Comparison of ENCODE assay signal across 8 cellular contexts in the genomic region with DNA sequence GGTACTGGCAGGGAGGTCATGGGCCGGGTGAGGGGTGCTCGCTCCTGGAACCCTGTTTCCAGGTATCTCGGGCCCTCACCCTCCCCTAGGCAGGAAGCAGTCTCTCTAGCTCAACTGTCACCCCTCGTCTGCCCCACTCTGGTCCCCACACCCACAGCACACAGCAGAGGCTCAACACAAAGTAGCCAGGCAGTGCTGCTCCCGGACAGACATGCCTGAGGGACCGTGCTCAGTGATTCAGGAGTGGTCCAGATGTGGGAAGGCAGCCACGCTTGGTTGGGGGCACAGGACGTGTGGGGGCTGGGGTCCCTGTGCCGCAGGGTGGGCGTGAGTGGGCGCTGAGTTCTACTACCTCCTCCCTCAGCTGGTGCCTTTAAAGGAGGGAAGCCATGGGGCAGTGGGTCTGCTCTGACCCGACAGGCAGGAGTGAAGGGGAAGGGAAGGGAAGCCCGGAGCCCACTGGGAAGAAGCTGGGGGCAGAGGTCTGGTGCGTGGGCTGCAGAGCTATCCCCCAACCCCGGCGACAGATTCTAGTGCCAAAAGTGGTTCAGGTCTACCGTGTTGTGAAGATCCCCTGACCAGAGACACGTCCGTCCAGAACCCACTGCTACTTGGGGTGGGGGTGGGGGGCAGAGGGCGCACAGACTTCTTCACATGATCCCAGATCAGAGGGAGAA. TPM values are rescaled to one million over a fixed set of nuclear protein-coding genes. Genes with fewer than 3 reads are reported as not detected.
DNase-seq lines count a peak whose midpoint lies in the region; ATAC-seq, FAIRE-seq and TF ChIP-seq lines count a peak whose summit lies in the region.

No MANE protein-coding gene starts in this region.

- peaks cover 58% of the 10 kb centered on the region for H3K4me1 Mint-ChIP-seq in MCF 10A (ENCODE audit: insufficient read depth, unreplicated experiment)
- H3K4me1 Mint-ChIP-seq in naive B cell, result peaks cover 28 to 59% (median 35%) of the 10 kb centered on the region in 3 donors

- TF ChIP-seq EP300 in K562 (IDR thresholded peaks at IDR 0.05; ENCODE audit: low read length), result no peak

- BruUV-seq in MCF 10A (replicated peaks; lab: Mats Ljungman, UMichigan), result no TSS peak
- BruUV-seq in mammary epithelial cell (replicated peaks; lab: Mats Ljungman, UMichigan), result no TSS peak
- no TSS peak for BruUV-seq in K562 (replicated peaks; lab: Mats Ljungman, UMichigan)

- H3K27ac Mint-ChIP-seq in MCF 10A (ENCODE audit: low read depth, unreplicated experiment), result peak overlapping the region; percentile 75
- H3K27ac Mint-ChIP-seq in naive B cell, result peak overlapping the region in 4 of 6 donors; percentile 16 to 77 (median 50)

- CTCF ChIA-PET in MCF 10A (lab: Yijun Ruan, JAX) (interaction anchor here (0.9 kb wide), 1 partner anchor 32 kb away, joined by 3 read pairs; no protein-coding TSS in a partner anchor), mammary epithelial cell (lab: Charles Lee; ENCODE audit: low non-redundant PET) (no interaction called here), K562 (lab: Yijun Ruan, JAX; ENCODE audit: low intra/inter-chr PET ratio) (no interaction called here)

- no peak for TF ChIP-seq CTCF in MCF 10A (IDR thresholded peaks at IDR 0.05; ENCODE audit: unreplicated experiment)
- TF ChIP-seq CTCF in mammary epithelial cell (conservative IDR thresholded peaks at IDR 0.05 in 1 of 2, IDR thresholded peaks at IDR 0.05 in 1 of 2; ENCODE audit: extremely low read depth in 1 of 2, insufficient read depth in 1 of 2, low read depth in 1 of 2, low read length in 2 of 2), result no peak
- no peak for TF ChIP-seq CTCF in K562 (IDR thresholded peaks at IDR 0.05 in 2 of 3, conservative IDR thresholded peaks at IDR 0.05 in 1 of 3; ENCODE audit: insufficient read depth in 2 of 3, low read depth in 1 of 3, low read length in 3 of 3)
- no peak for TF ChIP-seq CTCF in upper lobe of right lung (IDR thresholded peaks at IDR 0.05)

- H3K4me2 ChIP-seq in mammary epithelial cell (ENCODE audit: insufficient read depth, low read depth, low read length), result no peak overlapping the region
- no peak overlapping the region for H3K4me2 ChIP-seq in K562 (ENCODE audit: insufficient read depth, low read length)

- H3K9me3 Mint-ChIP-seq in MCF 10A (ENCODE audit: unreplicated experiment) (no peaks in the 10 kb centered on the region), naive B cell (peaks cover 0 to 2% (median 0%) of the 10 kb centered on the region in 7 donors)

- H3K36me3 Mint-ChIP-seq in MCF 10A (ENCODE audit: insufficient read depth, unreplicated experiment) (peaks cover 98% of the 10 kb centered on the region), naive B cell (peaks cover 8 to 20% of the 10 kb centered on the region in 2 donors)

- H3K4me3 Mint-ChIP-seq in MCF 10A (ENCODE audit: unreplicated experiment), result no peak overlapping the region
- H3K4me3 Mint-ChIP-seq in naive B cell, result no peak overlapping the region

- no peaks in the 10 kb centered on the region for H3K27me3 ChIP-seq in mammary epithelial cell (ENCODE audit: insufficient read depth, low read length)
- no peaks in the 10 kb centered on the region for H3K27me3 ChIP-seq in K562 (ENCODE audit: control insufficient read depth in 2 of 2, insufficient read depth in 2 of 2, low read length in 2 of 2)
- no peaks in the 10 kb centered on the region for H3K27me3 ChIP-seq in upper lobe of right lung
- no peaks in the 10 kb centered on the region for H3K27me3 ChIP-seq in aorta (ENCODE audit: control insufficient read depth in 1 of 2, insufficient read depth in 2 of 2, low read length in 1 of 2)

- intact Hi-C loops in MCF 10A (cut with micrococcal nuclease), result loop anchor here (5.0 to 10.0 kb wide), 3 partner anchors 33 to 206 kb away; a partner anchor contains a TSS
- intact Hi-C loops in mammary epithelial cell (cut with micrococcal nuclease), result no loop called here
- intact Hi-C loops in K562 (cut with micrococcal nuclease), result no loop called here
- intact Hi-C loops in upper lobe of right lung (cut with DNase I), result no loop called here
- intact Hi-C loops in aorta (cut with DNase I), result loop anchor here in 1 of 2 donors (5.0 kb wide), 1 partner anchor 33 kb away; no protein-coding TSS in a partner anchor

- POLR2A ChIA-PET in MCF 10A (lab: Yijun Ruan, JAX), result interaction anchor here (0.5 to 6.6 kb wide), 14 partner anchors 10 to 142 kb away, joined by 3 to 66 read pairs (median 6); a partner anchor contains a TSS
- POLR2A ChIA-PET in K562 (lab: Yijun Ruan, JAX), result interaction anchor here (1.0 to 2.7 kb wide), 4 partner anchors 14 to 23 kb away, joined by 3 to 20 read pairs (median 4); no protein-coding TSS in a partner anchor

- no peak for FAIRE-seq in K562 (lab: Jason Lieb, UNC)

- no peak overlapping the region for H2AFZ ChIP-seq in mammary epithelial cell (ENCODE audit: low read depth, low read length)
- H2AFZ ChIP-seq in K562 (ENCODE audit: low read depth, low read length), result no peak overlapping the region

- in situ Hi-C loops in mammary epithelial cell (cut with MboI; ENCODE audit: low sequenced_read_pairs in 2 of 2), result loop anchor here in 1 of 2 donors (10.0 kb wide), 1 partner anchor 94 kb away; a partner anchor contains a TSS
- in situ Hi-C loops in K562 (cut with MboI), result loop anchor here (5.0 kb wide), 1 partner anchor 67 kb away; no protein-coding TSS in a partner anchor

- H3K79me2 ChIP-seq in mammary epithelial cell (ENCODE audit: insufficient read depth, low read length) (peaks cover 80% of the 10 kb centered on the region), K562 (ENCODE audit: control insufficient read depth, insufficient read depth, low read length) (peaks cover 48% of the 10 kb centered on the region)

- H3K27ac ChIP-seq in mammary epithelial cell (ENCODE audit: insufficient read depth, low read depth, low read length), result no peak overlapping the region
- peak overlapping the region; percentile 73; the same call in 2 of the 3 replicates for H3K27ac ChIP-seq in K562 (ENCODE audit: extremely low read depth, low read depth, low read length)
- H3K27ac ChIP-seq in upper lobe of right lung, result peak overlapping the region; percentile 84
- H3K27ac ChIP-seq in aorta (ENCODE audit: low read depth in 1 of 2, low read length in 2 of 2), result peak overlapping the region in 1 of 2 donors; percentile 4

- TF ChIP-seq RAD21 in K562 (CRISPR knock-in tag; conservative IDR thresholded peaks at IDR 0.05 in 1 of 2, IDR thresholded peaks at IDR 0.05 in 1 of 2), result no peak

- H3K9ac ChIP-seq in mammary epithelial cell (ENCODE audit: insufficient read depth, low read length) (no peak overlapping the region), K562 (ENCODE audit: insufficient read depth in 1 of 2, low read depth in 2 of 2, low read length in 2 of 2) (peak overlapping the region in 1 of 2 experiments; percentile 90; a peak in 2 of 4 replicates)

- H4K20me1 ChIP-seq in mammary epithelial cell (ENCODE audit: insufficient read depth, low read length) (peaks cover 13% of the 10 kb centered on the region), K562 (replicated peaks; ENCODE audit: control insufficient read depth, insufficient read depth, low read length) (0 out of 2 replicates have a peak, but pooled peaks cover 2% of the 10 kb centered on the region)

- H3K9me1 ChIP-seq in K562 (ENCODE audit: control insufficient read depth, insufficient read depth, low read length), result no peaks in the 10 kb centered on the region

- H3K27me3 Mint-ChIP-seq in MCF 10A (ENCODE audit: insufficient read depth, unreplicated experiment) (no peaks in the 10 kb centered on the region), naive B cell (no peaks in the 10 kb centered on the region)

- H3K36me3 ChIP-seq in mammary epithelial cell (ENCODE audit: insufficient read depth, low read length) (peaks cover 14% of the 10 kb centered on the region), K562 (ENCODE audit: control insufficient read depth, insufficient read depth, low read length) (peaks cover 46% of the 10 kb centered on the region), upper lobe of right lung (peaks cover 47% of the 10 kb centered on the region), aorta (ENCODE audit: control insufficient read depth in 1 of 2, insufficient read depth in 2 of 2, low read length in 1 of 2) (peaks cover 1 to 4% of the 10 kb centered on the region in 2 donors)

- ATAC-seq in K562 (no peak), naive B cell (ENCODE audit: low read depth in 2 of 2) (no peak), upper lobe of right lung (no peak), aorta (ENCODE audit: low FRiP score) (no peak)

- dilution Hi-C loops in mammary epithelial cell (cut with HindIII; ENCODE audit: low sequenced_read_pairs), result no loop called here

- WGBS in mammary epithelial cell (ENCODE audit: low coverage, missing lambda C conversion rate), result 84% methylated on average over 13 of the region's 20 CpGs
- 52% methylated on average over 10 of the region's 20 CpGs for WGBS in K562 (ENCODE audit: insufficient coverage, low coverage, missing lambda C conversion rate)
- 80 to 81% methylated on average over 20 of the region's 20 CpGs for WGBS in aorta, 2 donors

- peaks cover 77% of the 10 kb centered on the region for H3K4me1 ChIP-seq in mammary epithelial cell (ENCODE audit: insufficient read depth, low read length)
- peaks cover 50 to 94% of the 10 kb centered on the region in 2 experiments for H3K4me1 ChIP-seq in K562 (replicated peaks in 1 of 2; ENCODE audit: control insufficient read depth in 2 of 2, insufficient read depth in 2 of 2, low read length in 2 of 2)
- peaks cover 73% of the 10 kb centered on the region for H3K4me1 ChIP-seq in upper lobe of right lung
- H3K4me1 ChIP-seq in aorta (ENCODE audit: control insufficient read depth in 1 of 2, insufficient read depth in 2 of 2, low read length in 2 of 2), result no peaks in the 10 kb centered on the region

- TF ChIP-seq POLR2A in K562 (conservative IDR thresholded peaks at IDR 0.05), result no peak; the same call in 1 of the 2 replicates

- no peak overlapping the region for H3K4me3 ChIP-seq in mammary epithelial cell (replicated peaks in 1 of 3; ENCODE audit: insufficient read depth in 1 of 3, low read depth in 2 of 3, low read length in 3 of 3)
- no peak overlapping the region for H3K4me3 ChIP-seq in K562
- no peak overlapping the region for H3K4me3 ChIP-seq in upper lobe of right lung
- no peak overlapping the region for H3K4me3 ChIP-seq in aorta (ENCODE audit: low read length in 2 of 2)

- DNase-seq in MCF 10A (ENCODE audit: unreplicated experiment) (no peak), mammary epithelial cell (no peak), K562 (ENCODE audit: extremely low read depth in 1 of 4, low spot score in 3 of 4) (peak in 1 of 4 experiments; percentile 23), naive B cell (no peak), upper lobe of right lung (no peak), H4 (ENCODE audit: low spot score) (no peak), LoVo (ENCODE audit: low spot score) (no peak), aorta (no peak)

- H3K9me3 ChIP-seq in mammary epithelial cell (replicated peaks; ENCODE audit: insufficient read depth, low read length) (no peaks in the 10 kb centered on the region), K562 (replicated peaks; ENCODE audit: control insufficient read depth, insufficient read depth, low read depth, low read length) (no peaks in the 10 kb centered on the region), upper lobe of right lung (no peaks in the 10 kb centered on the region), aorta (ENCODE audit: control insufficient read depth, low read length) (no peaks in the 10 kb centered on the region)

RNA-seq across cellular contexts. Expression of a gene that starts 11.8 kb away (rescaled TPM):
- total RNA-seq in MCF 10A (2022) (268 and 350 TPM in 2 replicates), mammary epithelial cell (100 to 1,000 TPM; 180 to 212 TPM), K562 (2014; rRNA removed) (1.8 and 2.5 TPM in 2 replicates), K562 (2014; rRNA removed; fragmentation: Illumina TruSeq; extraction: Trizol) (0.11 and 0.13 TPM in 2 replicates), K562 (2015; rRNA removed; fragmentation: Illumina TruSeq; extraction: Trizol) (1.0 and 1.2 TPM in 2 replicates), K562 (2021) (2.9 and 5.4 TPM in 2 replicates), upper lobe of right lung (77.5 TPM), aorta (10 to 100 TPM; 55.6 to 96.9 TPM)
- polyA plus RNA-seq in mammary epithelial cell (118 TPM), K562 (2011; rRNA removed) (3.7 and 8.3 TPM in 2 replicates), K562 (2014; fragmentation: Illumina TruSeq; extraction: Trizol) (0.58 and 0.78 TPM in 2 replicates), K562 (2014; fragmentation: Nextera tagmentation; extraction: Ambion mirVana) (not detected), K562 (2014; rRNA removed) (0.81 and 1.9 TPM in 2 replicates), naive B cell (ENCODE audit: low read depth in 6 of 6) (1 to 10 TPM; 1.9 to 3.6 (median 1.9) TPM), aorta (10 to 100 TPM in 1 of 2 donors, 1 to 10 TPM in 1; 7.6 to 20.3 TPM)
- 42.3 TPM for polyA minus RNA-seq in mammary epithelial cell
- total RNA-seq in K562 (2011; cell fraction: chromatin; rRNA removed; ENCODE audit: low replicate concordance), result 2.9 and 6.6 TPM in 2 replicates
- 10.0 and 10.5 TPM in 2 replicates for total RNA-seq in K562 (2011; cell fraction: nucleolus; rRNA removed)
- total RNA-seq in K562 (2011; cell fraction: nucleoplasm; rRNA removed), result 4.4 and 5.7 TPM in 2 replicates
- 9.7 and 12.8 TPM in 2 replicates for polyA plus RNA-seq in K562 (2011; cell fraction: cytosol; rRNA removed)
- polyA plus RNA-seq in K562 (2011; cell fraction: nucleus; rRNA removed), result 9.1 and 10.2 TPM in 2 replicates
- 4.9 and 9.3 TPM in 2 replicates for polyA plus RNA-seq in K562 (2012)
- polyA minus RNA-seq in K562 (2011; rRNA and poly(A)+ RNA removed), result 2.9 and 3.7 TPM in 2 replicates
- polyA minus RNA-seq in K562 (2011; cell fraction: cytosol; rRNA and poly(A)+ RNA removed), result 7.0 and 15.5 TPM in 2 replicates
- polyA minus RNA-seq in K562 (2011; cell fraction: nucleus; rRNA and poly(A)+ RNA removed), result 4.8 and 6.9 TPM in 2 replicates
- 22.2 and 30.0 TPM in 2 replicates for total RNA-seq in H4 (2014; rRNA removed; shearing (Covaris generic))

RNA-seq across cellular contexts. Expression of a gene that starts 28.0 kb away (rescaled TPM):
- total RNA-seq in MCF 10A (2022) (86.8 and 87.3 TPM in 2 replicates), mammary epithelial cell (10 to 100 TPM; 24.8 to 52.0 TPM), K562 (2014; rRNA removed) (13.6 and 19.0 TPM in 2 replicates), K562 (2014; rRNA removed; fragmentation: Illumina TruSeq; extraction: Trizol) (10.7 TPM in 2 replicates), K562 (2015; rRNA removed; fragmentation: Illumina TruSeq; extraction: Trizol) (17.1 and 18.1 TPM in 2 replicates), K562 (2021) (33.8 and 36.0 TPM in 2 replicates), upper lobe of right lung (50.5 TPM), aorta (10 to 100 TPM; 31.2 to 53.4 TPM)
- polyA plus RNA-seq in mammary epithelial cell (14.1 TPM), K562 (2011; rRNA removed) (26.3 and 31.1 TPM in 2 replicates), K562 (2014; fragmentation: Illumina TruSeq; extraction: Trizol) (12.9 and 19.9 TPM in 2 replicates), K562 (2014; fragmentation: Nextera tagmentation; extraction: Ambion mirVana) (1 to 10 TPM in 1 of 2 experiments, under 1 TPM in 1; 0.83 to 1.1 TPM), K562 (2014; rRNA removed) (34.8 and 36.2 TPM in 2 replicates), naive B cell (ENCODE audit: low read depth in 6 of 6) (10 to 100 TPM; 15.9 to 31.8 (median 26.5) TPM), aorta (100 to 1,000 TPM in 1 of 2 donors, 10 to 100 TPM in 1; 17.8 to 145 TPM)
- polyA minus RNA-seq in mammary epithelial cell, result 7.5 TPM
- total RNA-seq in K562 (2011; cell fraction: chromatin; rRNA removed; ENCODE audit: low replicate concordance), result 238 and 466 TPM in 2 replicates
- 176 and 211 TPM in 2 replicates for total RNA-seq in K562 (2011; cell fraction: nucleolus; rRNA removed)
- 135 and 163 TPM in 2 replicates for total RNA-seq in K562 (2011; cell fraction: nucleoplasm; rRNA removed)
- polyA plus RNA-seq in K562 (2011; cell fraction: cytosol; rRNA removed), result 15.4 and 18.8 TPM in 2 replicates
- polyA plus RNA-seq in K562 (2011; cell fraction: nucleus; rRNA removed), result 146 and 224 TPM in 2 replicates
- 20.1 and 38.4 TPM in 2 replicates for polyA plus RNA-seq in K562 (2012)
- 15.9 and 16.8 TPM in 2 replicates for polyA minus RNA-seq in K562 (2011; rRNA and poly(A)+ RNA removed)
- 12.2 and 13.1 TPM in 2 replicates for polyA minus RNA-seq in K562 (2011; cell fraction: cytosol; rRNA and poly(A)+ RNA removed)
- 47.4 and 49.1 TPM in 2 replicates for polyA minus RNA-seq in K562 (2011; cell fraction: nucleus; rRNA and poly(A)+ RNA removed)
- total RNA-seq in H4 (2014; rRNA removed; shearing (Covaris generic)), result 1.8 and 4.7 TPM in 2 replicates

RNA-seq across cellular contexts. Expression of a gene that starts 32.9 kb away (rescaled TPM):
- total RNA-seq in MCF 10A (2022) (191 and 193 TPM in 2 replicates), mammary epithelial cell (100 to 1,000 TPM in 1 of 2 donors, 10 to 100 TPM in 1; 68.7 to 163 TPM), K562 (2014; rRNA removed) (26.1 and 39.0 TPM in 2 replicates), K562 (2014; rRNA removed; fragmentation: Illumina TruSeq; extraction: Trizol) (35.9 and 41.3 TPM in 2 replicates), K562 (2015; rRNA removed; fragmentation: Illumina TruSeq; extraction: Trizol) (35.7 and 36.6 TPM in 2 replicates), K562 (2021) (95.3 and 114 TPM in 2 replicates), upper lobe of right lung (150 TPM), aorta (100 to 1,000 TPM; 130 to 153 TPM)
- polyA plus RNA-seq in mammary epithelial cell (146 TPM), K562 (2011; rRNA removed) (82.8 and 96.8 TPM in 2 replicates), K562 (2014; fragmentation: Illumina TruSeq; extraction: Trizol) (123 and 133 TPM in 2 replicates), K562 (2014; fragmentation: Nextera tagmentation; extraction: Ambion mirVana) (1 to 10 TPM; 6.5 to 7.4 TPM), K562 (2014; rRNA removed) (81.0 and 90.3 TPM in 2 replicates), naive B cell (ENCODE audit: low read depth in 6 of 6) (10 to 100 TPM; 27.7 to 78.6 (median 63.4) TPM), aorta (10 to 100 TPM; 39.9 to 73.4 TPM)
- polyA minus RNA-seq in mammary epithelial cell, result 216 TPM
- total RNA-seq in K562 (2011; cell fraction: chromatin; rRNA removed; ENCODE audit: low replicate concordance), result 268 and 441 TPM in 2 replicates
- 196 and 213 TPM in 2 replicates for total RNA-seq in K562 (2011; cell fraction: nucleolus; rRNA removed)
- 179 and 187 TPM in 2 replicates for total RNA-seq in K562 (2011; cell fraction: nucleoplasm; rRNA removed)
- 51.5 and 60.4 TPM in 2 replicates for polyA plus RNA-seq in K562 (2011; cell fraction: cytosol; rRNA removed)
- 306 and 488 TPM in 2 replicates for polyA plus RNA-seq in K562 (2011; cell fraction: nucleus; rRNA removed)
- polyA plus RNA-seq in K562 (2012), result 102 and 106 TPM in 2 replicates
- polyA minus RNA-seq in K562 (2011; rRNA and poly(A)+ RNA removed), result 56.2 and 74.7 TPM in 2 replicates
- 45.7 and 51.3 TPM in 2 replicates for polyA minus RNA-seq in K562 (2011; cell fraction: cytosol; rRNA and poly(A)+ RNA removed)
- polyA minus RNA-seq in K562 (2011; cell fraction: nucleus; rRNA and poly(A)+ RNA removed), result 71.1 and 74.9 TPM in 2 replicates
- total RNA-seq in H4 (2014; rRNA removed; shearing (Covaris generic)), result 30.3 and 33.9 TPM in 2 replicates
